In the genomic region with DNA sequence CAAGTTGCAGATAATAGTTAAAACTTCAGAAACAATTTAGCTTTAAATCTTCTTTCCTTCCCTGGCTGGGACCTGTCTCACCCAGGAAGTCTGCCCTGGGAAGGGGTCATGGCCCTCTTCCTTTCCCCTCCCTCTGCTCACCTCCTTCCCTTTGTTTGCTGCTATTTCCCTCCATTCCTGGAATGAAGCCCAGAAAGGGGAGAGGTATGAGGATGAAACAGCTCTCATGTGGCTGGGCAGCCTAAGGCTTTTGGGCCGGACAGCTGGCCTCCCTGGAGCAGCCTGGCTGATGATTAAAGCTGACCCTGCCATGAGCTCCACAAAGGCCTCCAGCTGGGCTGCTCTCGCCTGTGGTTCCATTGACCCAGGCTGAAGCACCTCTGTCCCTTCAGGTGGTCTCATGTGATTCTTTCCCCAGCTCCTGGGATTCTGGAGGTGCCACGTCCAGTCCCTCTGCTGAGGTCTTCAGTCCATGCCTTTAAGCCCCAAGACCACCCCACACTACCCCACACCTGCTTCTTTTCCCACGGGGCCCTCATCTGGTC, we compare ENCODE assay signal across 7 cellular contexts.
DNase-seq lines count a peak whose midpoint lies in the region; TF ChIP-seq lines count a peak whose summit lies in the region.

No MANE protein-coding gene starts in this region.

- no peaks in the 10 kb centered on the region for H4K20me1 ChIP-seq in fibroblast of lung (ENCODE audit: control insufficient read depth, extremely low read depth, insufficient read depth, low read length)

- H3K27me3 ChIP-seq in fibroblast of lung (ENCODE audit: control insufficient read depth, insufficient read depth, low read length): no peaks in the 10 kb centered on the region
- H3K27me3 ChIP-seq in effector memory CD4-positive, alpha-beta T cell (replicated peaks; ENCODE audit: control insufficient read depth, insufficient read depth, low read length, poor library complexity, severe bottlenecking): no peaks in the 10 kb centered on the region

- no peaks in the 10 kb centered on the region for H3K36me3 ChIP-seq in fibroblast of lung (ENCODE audit: control insufficient read depth, insufficient read depth, low read length)
- no peaks in the 10 kb centered on the region for H3K36me3 ChIP-seq in effector memory CD4-positive, alpha-beta T cell (ENCODE audit: control insufficient read depth, insufficient read depth, low read length)

- CTCF ChIA-PET in RWPE1 (lab: Yijun Ruan, JAX): interaction anchor here (0.7 to 1.2 kb wide), 3 partner anchors 10 to 100 kb away, joined by 3 to 7 read pairs (median 3); no protein-coding TSS in a partner anchor

- peaks cover 20% of the 10 kb centered on the region for H3K4me1 ChIP-seq in fibroblast of lung (ENCODE audit: control insufficient read depth, extremely low read depth, insufficient read depth, low read length)
- H3K4me1 ChIP-seq in effector memory CD4-positive, alpha-beta T cell (ENCODE audit: control insufficient read depth, insufficient read depth, low read length, poor library complexity, severe bottlenecking): peaks cover 9% of the 10 kb centered on the region

- no peak overlapping the region for H3K4me3 ChIP-seq in fibroblast of lung (replicated peaks in 1 of 4; ENCODE audit: control extremely low read depth in 1 of 4, insufficient read depth in 1 of 4, low read depth in 3 of 4, low read length in 4 of 4)
- H3K4me3 ChIP-seq in retinal pigment epithelial cell (ENCODE audit: low read length): no peak overlapping the region
- H3K4me3 ChIP-seq in effector memory CD4-positive, alpha-beta T cell (ENCODE audit: insufficient read depth, low read depth, low read length, poor library complexity, severe bottlenecking): no peak overlapping the region

- H3K9ac ChIP-seq in fibroblast of lung (ENCODE audit: insufficient read depth, low read length): no peak overlapping the region

- H3K27ac ChIP-seq in RWPE1: peak overlapping the region; percentile 80
- peak overlapping the region; percentile 97 for H3K27ac ChIP-seq in fibroblast of lung (ENCODE audit: insufficient read depth, low read length)
- H3K27ac ChIP-seq in effector memory CD4-positive, alpha-beta T cell (ENCODE audit: insufficient read depth, low read length, poor library complexity, severe bottlenecking): no peak overlapping the region

- TF ChIP-seq CTCF in RWPE1 (conservative IDR thresholded peaks at IDR 0.05; ENCODE audit: low read depth): no peak
- TF ChIP-seq CTCF in fibroblast of lung (conservative IDR thresholded peaks at IDR 0.05 in 1 of 2, IDR thresholded peaks at IDR 0.05 in 1 of 2; ENCODE audit: low read depth in 1 of 2, low read length in 2 of 2): no peak
- TF ChIP-seq CTCF in retinal pigment epithelial cell (conservative IDR thresholded peaks at IDR 0.05; ENCODE audit: low read depth, low read length): no peak

- POLR2A ChIA-PET in RWPE1 (lab: Yijun Ruan, JAX; ENCODE audit: low non-redundant PET): no interaction called here

- no peaks in the 10 kb centered on the region for H3K79me2 ChIP-seq in fibroblast of lung (ENCODE audit: control insufficient read depth, insufficient read depth, low read length)

- DNase-seq in H4 (ENCODE audit: low spot score) (peak; percentile 86), RWPE1 (ENCODE audit: low spot score) (peak; percentile 55), fibroblast of lung (ENCODE audit: low read depth in 2 of 2) (peak; percentile 85 to 91), retinal pigment epithelial cell (ENCODE audit: low read depth) (peak; percentile 71), NCI-H446 (lab: John Stamatoyannopoulos, UW) (no peak), DMS79 (lab: John Stamatoyannopoulos, UW) (no peak)
- no peak for DNase-seq in effector memory CD4-positive, alpha-beta T cell

- no peaks in the 10 kb centered on the region for H3K9me3 ChIP-seq in fibroblast of lung (ENCODE audit: control insufficient read depth, insufficient read depth, low read depth, low read length)
- no peaks in the 10 kb centered on the region for H3K9me3 ChIP-seq in effector memory CD4-positive, alpha-beta T cell (ENCODE audit: control insufficient read depth, low read length)

- no peak overlapping the region for H3K4me2 ChIP-seq in fibroblast of lung (ENCODE audit: extremely low read depth, insufficient read depth, low read length)

- H2AFZ ChIP-seq in fibroblast of lung (ENCODE audit: low read length): no peak overlapping the region

Comparison
In these comparisons a context has a peak if more than half of its experiments do, and no peak if none do; other contexts are left out.
1. DNase-seq: peak in H4 (single experiment), RWPE1 (single experiment), fibroblast of lung (2 of 2) and retinal pigment epithelial cell (single experiment); none in NCI-H446 (0 of 2), DMS79 (single experiment) and effector memory CD4-positive, alpha-beta T cell (0 of 3).